ENCODE assay signal across 1 cellular context in genomic region chrX:44795945-44796450, GRCh38.
TF ChIP-seq lines count a peak whose summit lies in the region.

No MANE protein-coding gene starts in this region.

TF ChIP-seq in HEK293, 187 proteins besides CTCF, POLR2A, EP300 and RAD21 (continued from another document):
- TF ChIP-seq ZNF341 (tag by site-specific recombination; IDR thresholded peaks at IDR 0.05; ENCODE audit: low read depth) (no peak), ZNF473 (tag by site-specific recombination; IDR thresholded peaks at IDR 0.05) (no peak), ZBTB44 (tag by site-specific recombination; IDR thresholded peaks at IDR 0.05) (no peak), ZBTB26 (tag by site-specific recombination; optimal IDR thresholded peaks at IDR 0.05) (no peak), ZNF146 (tag by site-specific recombination; IDR thresholded peaks at IDR 0.05) (peak; percentile 20; the same call in 1 of the 2 replicates)
